16 cellular contexts compared by ENCODE assay signal in genomic region chr13:98941118-98941517, GRCh38.
"Had no signal": no experiment of that assay in that cellular context is flagged by ENCODE, and none has a peak within 500 bp of the region (broad histone marks: within the 10 kb centered on the region; RNA-seq: fewer than 3 reads in every experiment).

No MANE protein-coding gene starts in this region.

- H3K27me3 ChIP-seq: ascending aorta, hepatocyte had no signal

- DNase-seq: activated CD4-positive, alpha-beta T cell treated with anti-CD3 and anti-CD28 coated beads, Interleukin-2, amount 50 U/mL, for 48 hours; activated CD4-positive, CD25-positive, alpha-beta regulatory T cell treated with anti-CD3 and anti-CD28 coated beads, Interleukin-2, amount 50 U/mL, for 72 hours; activated gamma-delta T cell; activated naive CD8-positive, alpha-beta T cell treated with anti-CD3 and anti-CD28 coated beads, Interleukin-2, amount 10 ng/mL, durations not matched to agents 7 days and 5 days; activated T-cell treated with anti-CD3 and anti-CD28 coated beads, Interleukin-2, amount 50 U/mL, for 48 hours; kidney; left ventricle myocardium superior; mesendoderm; retina; substantia nigra; trophoblast cell had no signal

- H3K27ac ChIP-seq: ascending aorta, hepatocyte, neutrophil had no signal

- H3K36me3 ChIP-seq: ascending aorta, neutrophil had no signal

- H3K4me1 ChIP-seq: ascending aorta had no signal

- H3K9me3 ChIP-seq: ascending aorta, neutrophil had no signal

- ATAC-seq: left ventricle myocardium superior; stimulated activated effector memory CD8-positive, alpha-beta T cell treated with anti-CD3 and anti-CD28 coated beads, Interleukin-12 subunit alpha, Interleukin-12 subunit beta, amount 100 ng/mL, for 72 hours had no signal

- H3K4me3 ChIP-seq: ascending aorta, hepatocyte, skin epidermis had no signal
